ENCODE assay signal across 1 cellular context in genomic region chr20:46694484-46694883, GRCh38.
TF ChIP-seq lines count a peak whose summit lies in the region.

No MANE protein-coding gene starts in this region.

TF ChIP-seq in HepG2, 621 proteins besides CTCF, POLR2A, EP300 and RAD21 (continued from another document):
- TF ChIP-seq LRRFIP1 (CRISPR knock-in tag; conservative IDR thresholded peaks at IDR 0.05) (no peak), ZNF383 (CRISPR knock-in tag; IDR thresholded peaks at IDR 0.05; ENCODE audit: borderline replicate concordance) (no peak), AKAP8 (CRISPR knock-in tag; IDR thresholded peaks at IDR 0.05) (no peak), ZFAT (CRISPR knock-in tag; conservative IDR thresholded peaks at IDR 0.05) (no peak), CSRNP2 (CRISPR knock-in tag; conservative IDR thresholded peaks at IDR 0.05; ENCODE audit: low read depth) (no peak), SOX5 (CRISPR knock-in tag; IDR thresholded peaks at IDR 0.05; ENCODE audit: borderline replicate concordance) (no peak), ZNF749 (CRISPR knock-in tag; IDR thresholded peaks at IDR 0.05; ENCODE audit: borderline replicate concordance) (no peak), ZBED4 (CRISPR knock-in tag; IDR thresholded peaks at IDR 0.05; ENCODE audit: borderline replicate concordance) (no peak), ATAD3A (CRISPR knock-in tag; IDR thresholded peaks at IDR 0.05) (no peak), MEF2D (CRISPR knock-in tag; IDR thresholded peaks at IDR 0.05) (no peak), RBFOX2 (IDR thresholded peaks at IDR 0.05; ENCODE audit: low read depth, low read length) (no peak), ZNF362 (CRISPR knock-in tag; IDR thresholded peaks at IDR 0.05; ENCODE audit: borderline replicate concordance) (no peak), ZNF580 (CRISPR knock-in tag; IDR thresholded peaks at IDR 0.05; ENCODE audit: borderline replicate concordance, low read depth) (no peak), PCBP1 (IDR thresholded peaks at IDR 0.05; ENCODE audit: borderline replicate concordance, low read depth, low read length) (no peak), NFYB (CRISPR knock-in tag; IDR thresholded peaks at IDR 0.05) (peak; percentile 99), ZNF253 (CRISPR knock-in tag; IDR thresholded peaks at IDR 0.05; ENCODE audit: borderline replicate concordance) (no peak), ZNF691 (CRISPR knock-in tag; IDR thresholded peaks at IDR 0.05; ENCODE audit: borderline replicate concordance, low read depth) (no peak), CCAR2 (optimal IDR thresholded peaks at IDR 0.05; ENCODE audit: low read depth, low read length) (no peak), ATF6 (CRISPR knock-in tag; conservative IDR thresholded peaks at IDR 0.05) (no peak), FOXJ3 (CRISPR knock-in tag; IDR thresholded peaks at IDR 0.05; ENCODE audit: borderline replicate concordance) (no peak), ZFP36L1 (CRISPR knock-in tag; IDR thresholded peaks at IDR 0.05) (no peak), PRDM10 (CRISPR knock-in tag; IDR thresholded peaks at IDR 0.05; ENCODE audit: low read depth) (no peak), ZMAT3 (CRISPR knock-in tag; conservative IDR thresholded peaks at IDR 0.05) (no peak), LBX2 (CRISPR knock-in tag; IDR thresholded peaks at IDR 0.05; ENCODE audit: borderline replicate concordance) (no peak), HMG20A (CRISPR knock-in tag; IDR thresholded peaks at IDR 0.05; ENCODE audit: borderline replicate concordance) (no peak), GABPB1 (CRISPR knock-in tag; IDR thresholded peaks at IDR 0.05) (peak; percentile 58; the same call in 1 of the 2 replicates), SP2 (CRISPR knock-in tag; IDR thresholded peaks at IDR 0.05) (no peak), CEBPB (IDR thresholded peaks at IDR 0.05; ENCODE audit: borderline replicate concordance, low read depth, low read length) (no peak), ZNF280D (CRISPR knock-in tag; IDR thresholded peaks at IDR 0.05) (no peak), IRX3 (CRISPR knock-in tag; IDR thresholded peaks at IDR 0.05; ENCODE audit: borderline replicate concordance, low read depth) (no peak), ZBTB49 (CRISPR knock-in tag; IDR thresholded peaks at IDR 0.05; ENCODE audit: borderline replicate concordance) (no peak), MYNN (CRISPR knock-in tag; IDR thresholded peaks at IDR 0.05; ENCODE audit: low read depth) (no peak)
